In genomic region chr6:149608381-149608982, GRCh38 we compare ENCODE assay signal across 20 cellular contexts. TPM values are rescaled to one million over a fixed set of nuclear protein-coding genes. Genes with fewer than 3 reads are reported as not detected.
DNase-seq lines count a peak whose midpoint lies in the region; ATAC-seq, FAIRE-seq and TF ChIP-seq lines count a peak whose summit lies in the region.
"Had no signal": no experiment of that assay in that cellular context is flagged by ENCODE, and none has a peak within 500 bp of the region (broad histone marks: within the 10 kb centered on the region; RNA-seq: fewer than 3 reads in every experiment).

No MANE protein-coding gene starts in this region.

- no peak overlapping the region for H2BK15ac ChIP-seq in H1 (ENCODE audit: low read length)

- no peaks in the 10 kb centered on the region for H3K79me1 ChIP-seq in H1 (ENCODE audit: low read depth, low read length)

- no peak overlapping the region for H3K14ac ChIP-seq in H1 (ENCODE audit: insufficient read length)

- WGBS in H1 (ENCODE audit: extremely low coverage in 1 of 2, insufficient coverage in 1 of 2, insufficient read length in 1 of 2, insufficient replicate concordance in 2 of 2, low coverage in 1 of 2, low lambda C conversion rate in 2 of 2, missing lambda C conversion rate in 1 of 2), 2 experiments: 92% methylated on average over 7 of the region's 7 CpGs; no CpG with 5 or more reads in 1 of the 2 experiments
- WGBS in SK-N-SH (ENCODE audit: low lambda C conversion rate): 99% methylated on average over 6 of the region's 7 CpGs

- H2AFZ ChIP-seq in H1 (ENCODE audit: low read length): no peak overlapping the region
- H2AFZ ChIP-seq in SK-N-SH (ENCODE audit: low read depth): no peak overlapping the region
- H2AFZ ChIP-seq: PC-9 had no signal

- POLR2A ChIA-PET in H1 (lab: Charles Lee; ENCODE audit: partially characterized antibody): interaction anchor here (1.1 to 2.5 kb wide), 4 partner anchors 13 to 33 kb away, joined by 3 to 8 read pairs (median 5); no protein-coding TSS in a partner anchor
- POLR2A ChIA-PET in SK-N-SH (lab: Yijun Ruan, JAX): no interaction called here

- FAIRE-seq in H1 (lab: Jason Lieb, UNC): no peak
- FAIRE-seq: frontal cortex, TTC549 had no signal

- H3K4me2 ChIP-seq in BLaER1 treated with 17β-estradiol and CSF1 and Interleukin-3, amounts not matched to agents 10 nM and 100 nM: peak overlapping the region; percentile 42 to 81 (median 67)
- H3K4me2 ChIP-seq in H1 (ENCODE audit: insufficient read depth in 1 of 2, low read depth in 2 of 2, low read length in 2 of 2) (no peak overlapping the region), SK-N-SH (no peak overlapping the region)
- H3K4me2 ChIP-seq: PC-9 had no signal

- H2BK12ac ChIP-seq in H1 (ENCODE audit: low read depth, low read length): no peak overlapping the region

- ATAC-seq in GM18909 (IDR thresholded peaks at IDR 0.05; ENCODE audit: poor library complexity, unreplicated experiment) (peak; percentile 42), HG03354 (IDR thresholded peaks at IDR 0.05; ENCODE audit: poor library complexity, severe bottlenecking, unreplicated experiment) (peak; percentile 75), GM18511 (IDR thresholded peaks at IDR 0.05; ENCODE audit: unreplicated experiment) (no peak)
- no peak for ATAC-seq in activated CD4-positive, CD25-positive, alpha-beta regulatory T cell treated with anti-CD3 and anti-CD28 coated beads, Interleukin-2, amount 50 U/mL, for 24 hours

- peaks cover 13 to 25% (median 21%) of the 10 kb centered on the region in 10 experiments for H3K4me1 ChIP-seq in BLaER1 treated with 17β-estradiol and CSF1 and Interleukin-3, amounts not matched to agents 10 nM and 100 nM
- H3K4me1 ChIP-seq in H1 (replicated peaks in 1 of 4; ENCODE audit: control insufficient read depth in 3 of 4, insufficient read depth in 4 of 4, low read length in 3 of 4) (no peaks in the 10 kb centered on the region), SK-N-SH (ENCODE audit: control insufficient read depth in 1 of 2, insufficient read depth in 2 of 2, low read depth in 1 of 2, low read length in 1 of 2) (no peaks in the 10 kb centered on the region; a peak in 1 of 4 replicates)
- H3K4me1 ChIP-seq: SJCRH30 had no signal

- TF ChIP-seq POLR2A in H1 (IDR thresholded peaks at IDR 0.05; ENCODE audit: control extremely low read depth in 1 of 2, low read depth in 2 of 2, low read length in 2 of 2): no peak

- no peak overlapping the region; a peak in 1 of 22 replicates for H3K27ac ChIP-seq in BLaER1 treated with 17β-estradiol and CSF1 and Interleukin-3, amounts not matched to agents 10 nM and 100 nM
- H3K27ac ChIP-seq in H1 (ENCODE audit: low read depth, low read length) (no peak overlapping the region), SK-N-SH (ENCODE audit: low read depth in 2 of 2, low read length in 1 of 2) (no peak overlapping the region)
- H3K27ac ChIP-seq: epithelial cell of prostate, PC-9, SJCRH30 had no signal

- no peak overlapping the region for H2BK20ac ChIP-seq in H1 (ENCODE audit: low read length)

- no peak overlapping the region for H2BK120ac ChIP-seq in H1 (replicated peaks; ENCODE audit: low read depth, low read length)

- H3K18ac ChIP-seq in H1 (ENCODE audit: extremely low read depth, low read length): no peak overlapping the region

- H4K5ac ChIP-seq in H1 (ENCODE audit: insufficient read length, low read depth, low read length): no peak overlapping the region

- no peak for TF ChIP-seq CTCF in H1 (IDR thresholded peaks at IDR 0.05; ENCODE audit: control extremely low read depth in 1 of 3, insufficient read depth in 1 of 3, low read depth in 1 of 3, low read length in 3 of 3)
- TF ChIP-seq CTCF in SK-N-SH (IDR thresholded peaks at IDR 0.05): no peak

- H3K27me3 ChIP-seq in BLaER1 treated with 17β-estradiol and CSF1 and Interleukin-3, amounts not matched to agents 10 nM and 100 nM: no peaks in the 10 kb centered on the region
- H3K27me3 ChIP-seq in H1 (replicated peaks in 1 of 4; ENCODE audit: control insufficient read depth in 3 of 4, extremely low read depth in 1 of 4, insufficient read depth in 3 of 4, low read length in 3 of 4) (no peaks in the 10 kb centered on the region), SK-N-SH (ENCODE audit: insufficient read depth) (no peaks in the 10 kb centered on the region)
- H3K27me3 ChIP-seq: SJCRH30 had no signal

- H3F3A ChIP-seq in SK-N-SH (replicated peaks; ENCODE audit: insufficient read depth): no peaks in the 10 kb centered on the region

- H3K23me2 ChIP-seq in H1 (ENCODE audit: low read depth, low read length): no peaks in the 10 kb centered on the region

- H2AK5ac ChIP-seq in H1 (ENCODE audit: low read depth, low read length): no peak overlapping the region

- no peak for TF ChIP-seq RAD21 in H1 (IDR thresholded peaks at IDR 0.05 in 1 of 2, conservative IDR thresholded peaks at IDR 0.05 in 1 of 2; ENCODE audit: low read depth in 2 of 2, low read length in 2 of 2)
- TF ChIP-seq RAD21 in SK-N-SH (IDR thresholded peaks at IDR 0.05; ENCODE audit: low read length): no peak

- H4K20me1 ChIP-seq in BLaER1 treated with 17β-estradiol and CSF1 and Interleukin-3, amounts not matched to agents 10 nM and 100 nM: peaks cover 6 to 45% (median 30%) of the 10 kb centered on the region in 11 experiments; a peak in 19 of 22 replicates
- H4K20me1 ChIP-seq in H1 (replicated peaks in 1 of 2; ENCODE audit: control insufficient read depth in 1 of 2, insufficient read depth in 2 of 2, low read length in 2 of 2) (no peaks in the 10 kb centered on the region), SK-N-SH (ENCODE audit: insufficient read depth) (no peaks in the 10 kb centered on the region)

- TF ChIP-seq EP300 in H1 (IDR thresholded peaks at IDR 0.05; ENCODE audit: borderline replicate concordance in 1 of 2, low read depth in 2 of 2, low read length in 2 of 2) (no peak), SK-N-SH (IDR thresholded peaks at IDR 0.05; ENCODE audit: borderline replicate concordance in 1 of 2, low read depth in 1 of 2, low read length in 1 of 2) (no peak)

- CTCF ChIA-PET in H1 (lab: Charles Lee; ENCODE audit: partially characterized antibody): interaction anchor here (0.7 to 2.9 kb wide), 4 partner anchors 10 to 91 kb away, joined by 3 to 12 read pairs (median 4); no protein-coding TSS in a partner anchor
- CTCF ChIA-PET in SK-N-SH (lab: Yijun Ruan, JAX): interaction anchor here (1.1 to 2.2 kb wide), 2 partner anchors 10 to 43 kb away, joined by 3 to 8 read pairs; no protein-coding TSS in a partner anchor

- no peak overlapping the region for H4K91ac ChIP-seq in H1 (replicated peaks; ENCODE audit: insufficient read length, low read length)

- peak overlapping the region in 1 of 11 experiments; percentile 0; a peak in 1 of 22 replicates for H3K9ac ChIP-seq in BLaER1 treated with 17β-estradiol and CSF1 and Interleukin-3, amounts not matched to agents 10 nM and 100 nM
- no peak overlapping the region; a peak in 1 of 7 replicates for H3K9ac ChIP-seq in H1 (replicated peaks in 1 of 4; ENCODE audit: extremely low read depth in 1 of 4, low read depth in 3 of 4, low read length in 3 of 4)
- H3K9ac ChIP-seq in SK-N-SH: no peak overlapping the region

- no peaks in the 10 kb centered on the region for H3K9me2 ChIP-seq in SK-N-SH

- H3K4me3 ChIP-seq in BLaER1 treated with 17β-estradiol and CSF1 and Interleukin-3, amounts not matched to agents 10 nM and 100 nM: no peak overlapping the region
- H3K4me3 ChIP-seq in H1 (ENCODE audit: extremely low read depth in 1 of 4, insufficient read depth in 2 of 4, low read depth in 3 of 4, low read length in 4 of 4) (no peak overlapping the region), SK-N-SH (ENCODE audit: low read depth in 2 of 2, low read length in 1 of 2) (no peak overlapping the region)
- H3K4me3 ChIP-seq: PC-9, SJCRH30 had no signal

- no peak overlapping the region for H3K56ac ChIP-seq in H1 (replicated peaks; ENCODE audit: insufficient read length, low read depth, low read length)

- H3K9me3 ChIP-seq in BLaER1 treated with 17β-estradiol and CSF1 and Interleukin-3, amounts not matched to agents 10 nM and 100 nM (replicated peaks in 1 of 11): peaks cover 2 to 8% (median 6%) of the 10 kb centered on the region in 11 experiments; a peak in 19 of 22 replicates
- 0 out of 4 replicates have a peak, but pooled peaks cover 0 to 3% of the 10 kb centered on the region in 2 experiments for H3K9me3 ChIP-seq in H1 (ENCODE audit: insufficient read depth in 2 of 2, low read depth in 1 of 2, low read length in 1 of 2)
- H3K9me3 ChIP-seq in SK-N-SH: no peaks in the 10 kb centered on the region

- no peak overlapping the region for H3K4ac ChIP-seq in H1 (replicated peaks; ENCODE audit: insufficient read length, low read depth, low read length)

- no peak overlapping the region for H2BK5ac ChIP-seq in H1 (ENCODE audit: low read depth, low read length)

- H3K79me2 ChIP-seq in H1 (ENCODE audit: control insufficient read depth in 1 of 2, insufficient read depth in 2 of 2, low read length in 2 of 2): no peaks in the 10 kb centered on the region
- H3K79me2 ChIP-seq in SK-N-SH (ENCODE audit: insufficient read depth): peaks cover 4% of the 10 kb centered on the region; the same call in 1 of the 2 replicates

- H3K23ac ChIP-seq in H1 (ENCODE audit: insufficient read length): no peak overlapping the region

- DNase-seq in H1 (ENCODE audit: low read depth in 1 of 2, low spot score in 2 of 2): no peak
- DNase-seq in SK-N-SH: no peak
- no peak for DNase-seq in NCI-H1417 (lab: John Stamatoyannopoulos, UW)
- DNase-seq: activated CD4-positive, alpha-beta T cell treated with anti-CD3 and anti-CD28 coated beads, Interleukin-2, amount 50 U/mL, for 48 hours; activated T-cell treated with anti-CD3 and anti-CD28 coated beads, Interleukin-2, amount 50 U/mL, for 48 hours; COR-L47; EL; NCI-H1417 treated with DMSO at 0.1 percent for 48 hours; nephron progenitor cell; PC-9; SJCRH30; stimulated activated CD4-positive, alpha-beta T cell treated with anti-CD3 and anti-CD28 coated beads, Interleukin-4, amount 100 ng/mL, for 1 hour had no signal

- H4K8ac ChIP-seq in H1 (ENCODE audit: extremely low read depth, insufficient read depth, low read length): peak overlapping the region; percentile 57; the same call in 1 of the 2 replicates

- peaks cover 23 to 80% (median 39%) of the 10 kb centered on the region in 11 experiments for H3K36me3 ChIP-seq in BLaER1 treated with 17β-estradiol and CSF1 and Interleukin-3, amounts not matched to agents 10 nM and 100 nM
- no peaks in the 10 kb centered on the region; a peak in 1 of 8 replicates for H3K36me3 ChIP-seq in H1 (ENCODE audit: control insufficient read depth in 2 of 4, insufficient read depth in 4 of 4, low read length in 3 of 4)
- peaks cover 0 to 6% of the 10 kb centered on the region in 2 experiments for H3K36me3 ChIP-seq in SK-N-SH (replicated peaks in 1 of 2; ENCODE audit: control insufficient read depth in 1 of 2, insufficient read depth in 2 of 2, low read length in 1 of 2)

RNA-seq across cellular contexts. Expression of gene KATNA1, which starts 40.0 kb away (rescaled TPM):
- total RNA-seq in H1 (2021; fragmentation: NEBNext Ultra II Directional; extraction: Animal tissue kit (Norgen Biotek cat#: 25700)): 19.1 and 20.3 TPM in 2 replicates
- polyA plus RNA-seq in H1 (2011; rRNA removed) (7.3 and 7.6 TPM in 2 replicates), SK-N-SH (2012; rRNA removed) (13.2 and 17.6 TPM in 2 replicates)
- polyA plus RNA-seq in H1 (2011; cell fraction: cytosol; rRNA removed): 12.9 TPM
- polyA plus RNA-seq in H1 (2011; cell fraction: nucleus; rRNA removed): 4.9 TPM
- polyA plus RNA-seq in H1 (2012, experiment 1 of 2): 12.6 to 22.9 TPM (median 15.2 TPM) in 4 replicates
- 1.7 TPM for polyA plus RNA-seq in H1 (2012, experiment 2 of 2)
- polyA plus RNA-seq in H1 (2013, experiment 1 of 2): 18.0 TPM
- polyA plus RNA-seq in H1 (2013, experiment 2 of 2): 18.7 TPM
- polyA minus RNA-seq in H1 (2011; rRNA and poly(A)+ RNA removed): 12.4 and 16.2 TPM in 2 replicates
- polyA minus RNA-seq in H1 (2011; cell fraction: cytosol; rRNA and poly(A)+ RNA removed): 11.7 TPM
- 10.7 TPM for polyA minus RNA-seq in H1 (2011; cell fraction: nucleus; rRNA and poly(A)+ RNA removed)
- polyA plus RNA-seq in SK-N-SH (2012; cell fraction: cytosol; rRNA removed): 17.5 and 21.7 TPM in 2 replicates
- 8.2 and 18.1 TPM in 2 replicates for polyA plus RNA-seq in SK-N-SH (2012; cell fraction: nucleus; rRNA removed)

RNA-seq across cellular contexts. Expression of gene GINM1, which starts 42.3 kb away (rescaled TPM):
- 21.6 and 24.0 TPM in 2 replicates for total RNA-seq in H1 (2021; fragmentation: NEBNext Ultra II Directional; extraction: Animal tissue kit (Norgen Biotek cat#: 25700))
- polyA plus RNA-seq in H1 (2011; rRNA removed) (4.0 and 5.1 TPM in 2 replicates), SK-N-SH (2012; rRNA removed) (24.4 and 27.8 TPM in 2 replicates)
- 8.3 TPM for polyA plus RNA-seq in H1 (2011; cell fraction: cytosol; rRNA removed)
- polyA plus RNA-seq in H1 (2011; cell fraction: nucleus; rRNA removed): 6.3 TPM
- polyA plus RNA-seq in H1 (2012, experiment 1 of 2): 9.4 to 14.1 TPM (median 9.6 TPM) in 4 replicates
- polyA plus RNA-seq in H1 (2012, experiment 2 of 2): 4.0 TPM
- 40.2 TPM for polyA plus RNA-seq in H1 (2013, experiment 1 of 2)
- polyA plus RNA-seq in H1 (2013, experiment 2 of 2): 40.6 TPM
- 3.6 and 6.8 TPM in 2 replicates for polyA minus RNA-seq in H1 (2011; rRNA and poly(A)+ RNA removed)
- 6.2 TPM for polyA minus RNA-seq in H1 (2011; cell fraction: cytosol; rRNA and poly(A)+ RNA removed)
- polyA minus RNA-seq in H1 (2011; cell fraction: nucleus; rRNA and poly(A)+ RNA removed): 11.6 TPM
- polyA plus RNA-seq in SK-N-SH (2012; cell fraction: cytosol; rRNA removed): 34.5 and 41.4 TPM in 2 replicates
- polyA plus RNA-seq in SK-N-SH (2012; cell fraction: nucleus; rRNA removed): 8.5 and 12.2 TPM in 2 replicates

Comparison
In these comparisons a context has a peak if more than half of its experiments do, and no peak if none do; other contexts are left out.
1. H3K4me2 ChIP-seq: peak in BLaER1 treated with 17β-estradiol and CSF1 and Interleukin-3, amounts not matched to agents 10 nM and 100 nM (11 of 11); none in H1 (0 of 2) and SK-N-SH (single experiment).
2. ATAC-seq: peak in GM18909 (single experiment) and HG03354 (single experiment); none in activated CD4-positive, CD25-positive, alpha-beta regulatory T cell treated with anti-CD3 and anti-CD28 coated beads, Interleukin-2, amount 50 U/mL, for 24 hours (0 of 2) and GM18511 (single experiment).